ENCODE assay signal across 8 cellular contexts in genomic region chr5:1633605-1634336, GRCh38.
DNase-seq lines count a peak whose midpoint lies in the region; ATAC-seq, FAIRE-seq and TF ChIP-seq lines count a peak whose summit lies in the region.

No MANE protein-coding gene starts in this region.

- peak; percentile 92 for TF ChIP-seq POLR2A in GM18505 (IDR thresholded peaks at IDR 0.05; ENCODE audit: borderline replicate concordance, extremely low read depth, insufficient read depth, insufficient read length)

- dilution Hi-C loops in keratinocyte (cut with MboI; ENCODE audit: extremely low pct_ligation_motif_present, low sequenced_read_pairs) = no loop called here

- POLR2A ChIA-PET in activated B cell treated with CpG ODN at 0.5 μM for 24 hours (lab: Charles Lee) = interaction anchor here (0.7 to 2.2 kb wide), 13 partner anchors 21 to 466 kb away, joined by 3 to 15 read pairs (median 4); partner anchors contain the start of genes CLPTM1L and LPCAT1

- H3K79me2 ChIP-seq in keratinocyte (ENCODE audit: control insufficient read depth, insufficient read depth, low read length) = peaks cover 2% of the 10 kb centered on the region

- H3K27me3 ChIP-seq in keratinocyte (ENCODE audit: control insufficient read depth, extremely low read depth, insufficient read depth, low read length) = no peaks in the 10 kb centered on the region

- CTCF ChIA-PET in activated B cell treated with CpG ODN at 0.5 μM for 24 hours (lab: Charles Lee) = no interaction called here

- peak overlapping the region; percentile 93 for H3K4me3 Mint-ChIP-seq in activated B cell treated with CpG ODN at 0.5 μM for 24 hours

- peak overlapping the region; percentile 66 for H3K9ac ChIP-seq in keratinocyte (ENCODE audit: control insufficient read depth, extremely low read depth, insufficient read depth, low read length)

- in situ Hi-C loops in KBM-7 (cut with MboI; ENCODE audit: low pct_unique_long_range_greater_than_20kb, low sequenced_read_pairs) = loop anchor here (25.0 kb wide), 2 partner anchors 471 to 696 kb away; no protein-coding TSS in a partner anchor

- H3K9me3 Mint-ChIP-seq in activated B cell treated with CpG ODN at 0.5 μM for 24 hours = no peaks in the 10 kb centered on the region

- no peaks in the 10 kb centered on the region for H3K9me3 ChIP-seq in keratinocyte (ENCODE audit: control insufficient read depth, low read depth, low read length)

- peak; percentile 89 to 92 for DNase-seq in NCI-H2081 (lab: John Stamatoyannopoulos, UW)
- peak; percentile 81 for DNase-seq in activated B cell treated with CpG ODN at 0.5 μM for 24 hours
- peak in 58 of 61 donors; percentile 31 to 85 (median 64) for DNase-seq in caudate nucleus (lab: John Stamatoyannopoulos, UW)
- no peak for DNase-seq in keratinocyte (ENCODE audit: low read depth, low spot score)
- peak; percentile 51 to 70 (median 59) for DNase-seq in stimulated activated CD4-positive, alpha-beta T cell treated with anti-CD3 and anti-CD28 coated beads, Interleukin-12 subunit alpha, Interleukin-12 subunit beta, amount 100 ng/mL, for 48 hours (ENCODE audit: low read depth in 2 of 3, low spot score in 1 of 3)
- DNase-seq in KBM-7 = no peak

- H2AFZ ChIP-seq in keratinocyte (ENCODE audit: control insufficient read depth, low read length) = peak overlapping the region; percentile 88

- peak; percentile 95 for ATAC-seq in GM18505 (IDR thresholded peaks at IDR 0.05; ENCODE audit: unreplicated experiment)
- peak; percentile 96 for ATAC-seq in HG02885 (IDR thresholded peaks at IDR 0.05; ENCODE audit: poor library complexity, unreplicated experiment)
- peak; percentile 94 for ATAC-seq in activated B cell treated with CpG ODN at 0.5 μM for 24 hours (ENCODE audit: low read depth)

- intact Hi-C loops in activated B cell treated with CpG ODN at 0.5 μM for 24 hours (cut with micrococcal nuclease) = loop anchor here (5.0 kb wide), 1 partner anchor 1361 kb away; the partner anchor contains the start of gene PDCD6

- peak overlapping the region; percentile 59 to 73 (median 67) for H3K4me3 ChIP-seq in keratinocyte (ENCODE audit: control insufficient read depth in 2 of 3, extremely low read depth in 1 of 3, insufficient read depth in 2 of 3, low read depth in 1 of 3, low read length in 3 of 3)

- peaks cover 21% of the 10 kb centered on the region for H3K4me1 Mint-ChIP-seq in activated B cell treated with CpG ODN at 0.5 μM for 24 hours

- H3K27ac Mint-ChIP-seq in activated B cell treated with CpG ODN at 0.5 μM for 24 hours = peak overlapping the region; percentile 93

- peak overlapping the region; percentile 78 for H3K4me2 ChIP-seq in keratinocyte (ENCODE audit: control insufficient read depth, extremely low read depth, insufficient read depth, low read depth, low read length)

- H3K27ac ChIP-seq in caudate nucleus (ENCODE audit: low read depth, low read length) = peak overlapping the region; percentile 58
- H3K27ac ChIP-seq in keratinocyte (ENCODE audit: control insufficient read depth, insufficient read depth, low read length) = no peak overlapping the region

- H3K4me1 ChIP-seq in keratinocyte (ENCODE audit: control insufficient read depth, extremely low read depth, insufficient read depth, low read length) = peaks cover 3% of the 10 kb centered on the region

- no peaks in the 10 kb centered on the region for H4K20me1 ChIP-seq in keratinocyte (ENCODE audit: control insufficient read depth, extremely low read depth, insufficient read depth, low read length)

- H3K27me3 Mint-ChIP-seq in activated B cell treated with CpG ODN at 0.5 μM for 24 hours = no peaks in the 10 kb centered on the region

- no peaks in the 10 kb centered on the region for H3K9me1 ChIP-seq in keratinocyte (ENCODE audit: control insufficient read depth, extremely low read depth, insufficient read depth, low read length)

- FAIRE-seq in keratinocyte (lab: Jason Lieb, UNC) = no peak

- H3K36me3 Mint-ChIP-seq in activated B cell treated with CpG ODN at 0.5 μM for 24 hours (ENCODE audit: low read depth) = peaks cover 27% of the 10 kb centered on the region

- no peaks in the 10 kb centered on the region for H3K36me3 ChIP-seq in keratinocyte (ENCODE audit: control insufficient read depth in 2 of 2, extremely low read depth in 1 of 2, insufficient read depth in 2 of 2, low read length in 2 of 2)

- no peak for TF ChIP-seq CTCF in activated B cell treated with CpG ODN at 0.5 μM for 24 hours (IDR thresholded peaks at IDR 0.05)
- no peak for TF ChIP-seq CTCF in keratinocyte (optimal IDR thresholded peaks at IDR 0.05 in 1 of 3, IDR thresholded peaks at IDR 0.05 in 1 of 3, conservative IDR thresholded peaks at IDR 0.05 in 1 of 3; ENCODE audit: extremely low read depth in 1 of 3, insufficient read depth in 2 of 3, low read length in 3 of 3)

Comparison
In these comparisons a context has a peak if more than half of its experiments do, and no peak if none do; other contexts are left out.
1. DNase-seq: peak in NCI-H2081 (2 of 2), activated B cell treated with CpG ODN at 0.5 μM for 24 hours (single experiment), caudate nucleus (58 of 61) and stimulated activated CD4-positive, alpha-beta T cell treated with anti-CD3 and anti-CD28 coated beads, Interleukin-12 subunit alpha, Interleukin-12 subunit beta, amount 100 ng/mL, for 48 hours (3 of 3); none in keratinocyte (single experiment) and KBM-7 (single experiment).
2. Peak in every context shown above with its lines, with median percentiles within 50 percentile points of each other: ATAC-seq.